ENCODE assay signal across 19 cellular contexts in genomic region chr2:176769499-176770350, GRCh38.
DNase-seq lines count a peak whose midpoint lies in the region; ATAC-seq and TF ChIP-seq lines count a peak whose summit lies in the region.
"Had no signal": no experiment of that assay in that cellular context is flagged by ENCODE, and none has a peak within 500 bp of the region (broad histone marks: within the 10 kb centered on the region; RNA-seq: fewer than 3 reads in every experiment).

No MANE protein-coding gene starts in this region.

- no peak overlapping the region for H3K4me3 ChIP-seq in BLaER1 treated with 17β-estradiol and CSF1 and Interleukin-3, amounts not matched to agents 10 nM and 100 nM
- H3K4me3 ChIP-seq in Karpas-422 (ENCODE audit: low read length) (peak overlapping the region; percentile 1; the same call in 1 of the 2 replicates), SU-DHL-6 (ENCODE audit: insufficient read depth, low read length, poor library complexity, severe bottlenecking) (no peak overlapping the region), lung (no peak overlapping the region)

- H3K79me2 ChIP-seq in Karpas-422 (ENCODE audit: low read length) = no peaks in the 10 kb centered on the region
- H3K79me2 ChIP-seq in SU-DHL-6 (ENCODE audit: insufficient read depth, low read length) = no peaks in the 10 kb centered on the region

- H3K9ac ChIP-seq in BLaER1 treated with 17β-estradiol and CSF1 and Interleukin-3, amounts not matched to agents 10 nM and 100 nM = no peak overlapping the region
- H3K9ac ChIP-seq in Karpas-422 (ENCODE audit: low read length) = peak overlapping the region; percentile 69
- H3K9ac ChIP-seq in SU-DHL-6 (ENCODE audit: low read length) = no peak overlapping the region
- H3K9ac ChIP-seq: KMS-11 had no signal

- peak overlapping the region in 8 of 11 experiments; percentile 20 to 66 (median 50); a peak in 16 of 22 replicates for H3K4me2 ChIP-seq in BLaER1 treated with 17β-estradiol and CSF1 and Interleukin-3, amounts not matched to agents 10 nM and 100 nM
- peak overlapping the region; percentile 63 for H3K4me2 ChIP-seq in Karpas-422 (ENCODE audit: low read depth, low read length, poor library complexity, severe bottlenecking)
- no peak overlapping the region for H3K4me2 ChIP-seq in SU-DHL-6 (ENCODE audit: low read depth, low read length, poor library complexity, severe bottlenecking)
- H3K4me2 ChIP-seq: KMS-11 had no signal

- H2AFZ ChIP-seq in Karpas-422 (ENCODE audit: low read length) (no peak overlapping the region), SU-DHL-6 (ENCODE audit: low read depth, low read length, severe bottlenecking) (no peak overlapping the region)

- DNase-seq in Karpas-422 = peak; percentile 98
- DNase-seq in lung (ENCODE audit: low spot score) = no peak
- no peak for DNase-seq in NAMALWA (ENCODE audit: low spot score)
- no peak for DNase-seq in activated CD4-positive, alpha-beta T cell treated with anti-CD3 and anti-CD28 coated beads, Interleukin-2, amount 50 U/mL, for 1 hour
- no peak for DNase-seq in effector CD4-positive, alpha-beta T cell
- DNase-seq: CD4-positive, CD25-positive, alpha-beta regulatory T cell; DMS79; IMR-90; MV-4-11; NCI-H1694; NCI-H2081; NCI-H2171; NCI-H524 treated with DMSO at 0.1 percent for 48 hours; PC-3; Right ventricle myocardium superior had no signal

- ATAC-seq in lung (ENCODE audit: insufficient read depth, low FRiP score) (peak; percentile 41), HG03196 (IDR thresholded peaks at IDR 0.05; ENCODE audit: unreplicated experiment) (no peak)
- ATAC-seq: PC-3 had no signal

- H3F3A ChIP-seq in SU-DHL-6 (ENCODE audit: insufficient read depth) = no peaks in the 10 kb centered on the region

- H3K36me3 ChIP-seq in BLaER1 treated with 17β-estradiol and CSF1 and Interleukin-3, amounts not matched to agents 10 nM and 100 nM = no peaks in the 10 kb centered on the region
- H3K36me3 ChIP-seq in Karpas-422 (ENCODE audit: insufficient read depth, low read length) (no peaks in the 10 kb centered on the region; the same call in 1 of the 2 replicates), SU-DHL-6 (ENCODE audit: low read length) (no peaks in the 10 kb centered on the region), lung (ENCODE audit: control insufficient read depth in 2 of 2, insufficient read depth in 2 of 2, low read length in 2 of 2) (no peaks in the 10 kb centered on the region)

- no peak for TF ChIP-seq CTCF in SU-DHL-6 (IDR thresholded peaks at IDR 0.05; ENCODE audit: insufficient read depth, low read length, poor library complexity, severe bottlenecking)
- TF ChIP-seq CTCF in lung (IDR thresholded peaks at IDR 0.05; ENCODE audit: control extremely low read depth, extremely low read depth) = no peak

- H3K27me3 ChIP-seq in BLaER1 treated with 17β-estradiol and CSF1 and Interleukin-3, amounts not matched to agents 10 nM and 100 nM = no peaks in the 10 kb centered on the region
- H3K27me3 ChIP-seq in Karpas-422 (ENCODE audit: low read length) (no peaks in the 10 kb centered on the region), SU-DHL-6 (ENCODE audit: low read length) (no peaks in the 10 kb centered on the region), lung (ENCODE audit: control insufficient read depth, insufficient read depth) (no peaks in the 10 kb centered on the region)

- H3K4me1 ChIP-seq in BLaER1 treated with 17β-estradiol and CSF1 and Interleukin-3, amounts not matched to agents 10 nM and 100 nM = peaks cover 0 to 21% (median 16%) of the 10 kb centered on the region in 10 experiments; a peak in 12 of 20 replicates
- peaks cover 66% of the 10 kb centered on the region for H3K4me1 ChIP-seq in Karpas-422 (ENCODE audit: low read length)
- no peaks in the 10 kb centered on the region for H3K4me1 ChIP-seq in lung (ENCODE audit: control insufficient read depth in 2 of 2, insufficient read depth in 2 of 2, low read length in 2 of 2)

- H3K9me2 ChIP-seq in Karpas-422 (replicated peaks; ENCODE audit: insufficient read depth, low read length) (no peaks in the 10 kb centered on the region), SU-DHL-6 (replicated peaks; ENCODE audit: insufficient read depth, low read length) (no peaks in the 10 kb centered on the region)

- H4K20me1 ChIP-seq in BLaER1 treated with 17β-estradiol and CSF1 and Interleukin-3, amounts not matched to agents 10 nM and 100 nM = no peaks in the 10 kb centered on the region
- H4K20me1 ChIP-seq in Karpas-422 (ENCODE audit: insufficient read depth, low read depth, low read length) (no peaks in the 10 kb centered on the region), SU-DHL-6 (ENCODE audit: low read depth, low read length) (no peaks in the 10 kb centered on the region)

- H3K9me3 ChIP-seq in BLaER1 treated with 17β-estradiol and CSF1 and Interleukin-3, amounts not matched to agents 10 nM and 100 nM (replicated peaks in 1 of 11) = peaks cover 29 to 39% (median 37%) of the 10 kb centered on the region in 11 experiments
- H3K9me3 ChIP-seq in Karpas-422 (ENCODE audit: low read length) = no peaks in the 10 kb centered on the region; the same call in 1 of the 2 replicates
- H3K9me3 ChIP-seq in SU-DHL-6 (ENCODE audit: insufficient read depth, low read length) = no peaks in the 10 kb centered on the region
- H3K9me3 ChIP-seq in lung (ENCODE audit: control insufficient read depth in 2 of 2, insufficient read depth in 1 of 2, low read length in 1 of 2) = peaks cover 0 to 6% of the 10 kb centered on the region in 2 donors

- H3K27ac ChIP-seq in BLaER1 treated with 17β-estradiol and CSF1 and Interleukin-3, amounts not matched to agents 10 nM and 100 nM = no peak overlapping the region
- H3K27ac ChIP-seq in Karpas-422 (ENCODE audit: low read length) = peak overlapping the region; percentile 97
- H3K27ac ChIP-seq in SU-DHL-6 (ENCODE audit: low read depth, low read length) = peak overlapping the region; percentile 42
- H3K27ac ChIP-seq in lung (ENCODE audit: low read depth in 1 of 2, low read length in 1 of 2) = no peak overlapping the region
- H3K27ac ChIP-seq: KMS-11 had no signal

- 84 to 86% methylated on average over 6 of the region's 6 CpGs for WGBS in lung, 2 donors

Comparison
In these comparisons a context has a peak if more than half of its experiments do, and no peak if none do; other contexts are left out.
1. H3K27ac ChIP-seq: peak in Karpas-422 (single experiment) and SU-DHL-6 (single experiment); none in BLaER1 treated with 17β-estradiol and CSF1 and Interleukin-3, amounts not matched to agents 10 nM and 100 nM (0 of 11) and lung (0 of 2).